8 cellular contexts compared by ENCODE assay signal in genomic region chr15:52427804-52428203, GRCh38.
DNase-seq lines count a peak whose midpoint lies in the region; TF ChIP-seq lines count a peak whose summit lies in the region.
"Had no signal": no experiment of that assay in that cellular context is flagged by ENCODE, and none has a peak within 500 bp of the region (broad histone marks: within the 10 kb centered on the region; RNA-seq: fewer than 3 reads in every experiment).

No MANE protein-coding gene starts in this region.

- H3K27ac Mint-ChIP-seq in chondrocyte (ENCODE audit: unreplicated experiment) = peak overlapping the region; percentile 38
- no peak overlapping the region for H3K27ac Mint-ChIP-seq in endodermal cell

- no peak for TF ChIP-seq CTCF in chondrocyte (IDR thresholded peaks at IDR 0.05)
- no peak for TF ChIP-seq CTCF in osteoblast (IDR thresholded peaks at IDR 0.05; ENCODE audit: extremely low read depth, low read depth, low read length)
- TF ChIP-seq CTCF in endodermal cell (conservative IDR thresholded peaks at IDR 0.05) = no peak

- H3K36me3 Mint-ChIP-seq in chondrocyte (ENCODE audit: low read depth) (no peaks in the 10 kb centered on the region), endodermal cell (ENCODE audit: low read depth) (peaks cover 10% of the 10 kb centered on the region)

- H3K27me3 ChIP-seq in osteoblast (ENCODE audit: insufficient read depth, low read length) = no peaks in the 10 kb centered on the region
- H3K27me3 ChIP-seq in endodermal cell (ENCODE audit: control insufficient read depth, insufficient read depth, low read length, poor library complexity, severe bottlenecking) = no peaks in the 10 kb centered on the region

- H3K27ac ChIP-seq in osteoblast (ENCODE audit: low read depth, low read length) (no peak overlapping the region), endodermal cell (ENCODE audit: low read depth, low read length) (no peak overlapping the region)
- H3K27ac ChIP-seq: coronary artery had no signal

- H3K4me3 ChIP-seq in osteoblast (ENCODE audit: insufficient read depth, low read length) (no peak overlapping the region), endodermal cell (ENCODE audit: low read length) (no peak overlapping the region)
- H3K4me3 ChIP-seq: coronary artery had no signal

- in situ Hi-C loops in G401 (cut with HindIII; ENCODE audit: low sequenced_read_pairs) = no loop called here

- H3K36me3 ChIP-seq in osteoblast (ENCODE audit: insufficient read depth, low read length) (no peaks in the 10 kb centered on the region), endodermal cell (ENCODE audit: control insufficient read depth, insufficient read depth, low read length) (no peaks in the 10 kb centered on the region)

- peaks cover 14% of the 10 kb centered on the region for H3K4me1 ChIP-seq in osteoblast (ENCODE audit: insufficient read depth, low read length)
- H3K4me1 ChIP-seq in endodermal cell (ENCODE audit: control insufficient read depth, insufficient read depth, low read length) = no peaks in the 10 kb centered on the region

- no peak overlapping the region for H2AFZ ChIP-seq in osteoblast (ENCODE audit: low read length)

- WGBS in endodermal cell (ENCODE audit: insufficient coverage in 1 of 2, insufficient read length in 1 of 2), 2 experiments = 62 to 77% methylated on average over 2 to 3 of the region's 3 CpGs

- no peaks in the 10 kb centered on the region for H3K79me2 ChIP-seq in osteoblast (ENCODE audit: insufficient read depth, low read length)

- peak; percentile 39 for DNase-seq in G401 (ENCODE audit: low spot score)
- DNase-seq in HS-5 (ENCODE audit: low read depth) = peak; percentile 45
- DNase-seq in chondrocyte (ENCODE audit: low spot score) = no peak
- peak; percentile 82 for DNase-seq in osteoblast (ENCODE audit: insufficient read length, low spot score, missing footprints)
- DNase-seq in NOMO-1 (lab: John Stamatoyannopoulos, UW; ENCODE audit: unreplicated experiment in 2 of 2) = no peak
- no peak for DNase-seq in endodermal cell
- DNase-seq in activated CD4-positive, alpha-beta T cell treated with anti-CD3 and anti-CD28 coated beads, Interleukin-2, amount 50 U/mL, for 4 hours = no peak

- H3K9me3 Mint-ChIP-seq in chondrocyte (ENCODE audit: low read depth) (no peaks in the 10 kb centered on the region), endodermal cell (no peaks in the 10 kb centered on the region)

- H3K4me1 Mint-ChIP-seq in chondrocyte (ENCODE audit: low read depth) (peaks cover 15% of the 10 kb centered on the region), endodermal cell (peaks cover 15% of the 10 kb centered on the region)

- H3K4me2 ChIP-seq in osteoblast (ENCODE audit: insufficient read depth, low read length) = peak overlapping the region; percentile 16

- H3K4me3 Mint-ChIP-seq in chondrocyte (ENCODE audit: unreplicated experiment) (no peak overlapping the region), endodermal cell (no peak overlapping the region)

- no peaks in the 10 kb centered on the region for H3K27me3 Mint-ChIP-seq in chondrocyte (ENCODE audit: low read depth)
- H3K27me3 Mint-ChIP-seq in endodermal cell (ENCODE audit: insufficient read depth) = peaks cover 4% of the 10 kb centered on the region

- no peak overlapping the region for H3K9ac ChIP-seq in endodermal cell (ENCODE audit: extremely low read depth, low read length, poor library complexity, severe bottlenecking)

- peaks cover 13% of the 10 kb centered on the region for H4K20me1 ChIP-seq in osteoblast (ENCODE audit: insufficient read depth, low read length)

- H3K9me3 ChIP-seq in osteoblast (ENCODE audit: low read depth, low read length) (no peaks in the 10 kb centered on the region), endodermal cell (ENCODE audit: control insufficient read depth, low read length) (no peaks in the 10 kb centered on the region)

Comparison
In these comparisons a context has a peak if more than half of its experiments do, and no peak if none do; other contexts are left out.
1. DNase-seq: peak in G401 (single experiment), HS-5 (single experiment) and osteoblast (single experiment); none in chondrocyte (single experiment), NOMO-1 (0 of 2), endodermal cell (single experiment) and activated CD4-positive, alpha-beta T cell treated with anti-CD3 and anti-CD28 coated beads, Interleukin-2, amount 50 U/mL, for 4 hours (0 of 2).